Comparison of ENCODE assay signal across 29 cellular contexts in genomic region chr7:76236226-76236625, GRCh38. TPM values are rescaled to one million over a fixed set of nuclear protein-coding genes. Genes with fewer than 3 reads are reported as not detected.
"Had no signal": no experiment of that assay in that cellular context is flagged by ENCODE, and none has a peak within 500 bp of the region (broad histone marks: within the 10 kb centered on the region; RNA-seq: fewer than 3 reads in every experiment).

No MANE protein-coding gene starts in this region.

- H3K4me2 ChIP-seq: PC-9 had no signal

- H2AFZ ChIP-seq: PC-9 had no signal

- H3K4me3 ChIP-seq: ascending aorta, cardiac muscle cell, colonic mucosa, MG63, PC-9 had no signal

- ATAC-seq: activated CD4-positive, alpha-beta T cell treated with anti-CD3 and anti-CD28 coated beads for 36 hours; activated CD4-positive, CD25-positive, alpha-beta regulatory T cell treated with anti-CD3 and anti-CD28 coated beads, Interleukin-2, amount 50 U/mL, for 24 hours; activated CD8-positive, alpha-beta T cell treated with anti-CD3 and anti-CD28 coated beads, Interleukin-2, amount 10 ng/mL, durations not matched to agents 7 days and 5 days had no signal

- DNase-seq: activated CD4-positive, alpha-beta T cell treated with anti-CD3 and anti-CD28 coated beads for 36 hours; activated CD4-positive, alpha-beta T cell treated with anti-CD3 and anti-CD28 coated beads, Interleukin-2, amount 10 ng/mL, durations not matched to agents 7 days and 5 days; activated CD4-positive, alpha-beta T cell treated with anti-CD3 and anti-CD28 coated beads, Interleukin-2, amount 50 U/mL, for 48 hours; activated CD8-positive, alpha-beta T cell treated with anti-CD3 and anti-CD28 coated beads, Interleukin-2, amount 10 ng/mL, durations not matched to agents 7 days and 5 days; activated gamma-delta T cell; activated naive CD4-positive, alpha-beta T cell treated with Interleukin-2 at 50 U/mL for 16 hours; activated naive CD8-positive, alpha-beta T cell treated with anti-CD3 and anti-CD28 coated beads, Interleukin-2, amount 10 ng/mL, durations not matched to agents 7 days and 5 days; activated T-cell treated with anti-CD3 and anti-CD28 coated beads, Interleukin-2, amount 50 U/mL, for 24 hours; amygdala; colonic mucosa; MG63; NCI-H1048; NCI-H1105 treated with DMSO at 0.1 percent for 48 hours; NCI-H1436; NCI-H1694; NCI-H1930; NCI-H2081 treated with DMSO at 0.1 percent for 48 hours; NCI-H226; NCI-H524 treated with DMSO at 0.1 percent for 48 hours; PC-9; Right ventricle myocardium superior; T1000; WERI-Rb-1 had no signal

- H3K4me1 ChIP-seq: ascending aorta, colonic mucosa had no signal

- H3K27me3 ChIP-seq: ascending aorta, colonic mucosa, MG63 had no signal

- H3K27ac ChIP-seq: ascending aorta, cardiac muscle cell, colonic mucosa, PC-9 had no signal

- H3K36me3 ChIP-seq: ascending aorta, cardiac muscle cell, colonic mucosa, MG63 had no signal

- H3K9me3 ChIP-seq: ascending aorta, colonic mucosa, MG63 had no signal

RNA-seq across cellular contexts. Expression of gene SRRM3, which starts 34.5 kb away (rescaled TPM):
- total RNA-seq: activated CD4-positive, alpha-beta T cell treated with anti-CD3 and anti-CD28 coated beads, Interleukin-2, amount 10 ng/mL, durations not matched to agents 7 days and 5 days; activated CD8-positive, alpha-beta T cell treated with anti-CD3 and anti-CD28 coated beads, Interleukin-2, amount 10 ng/mL, durations not matched to agents 7 days and 5 days; activated naive CD8-positive, alpha-beta T cell treated with anti-CD3 and anti-CD28 coated beads, Interleukin-2, amount 10 ng/mL, durations not matched to agents 7 days and 5 days; OCI-LY7; T-helper 1 cell treated with Interleukin-12 subunit alpha and Interleukin-12 subunit beta and Interleukin-4 antibody, amounts not matched to agents 30 ng/mL and 1 ng/mL, for 36 hours; T-helper 2 cell treated with Interferon-gamma antibody and Interleukin-4, amounts not matched to agents 100 ng/mL and 5 ng/mL, for 36 hours had no signal
